ENCODE assay signal across 2 cellular contexts in genomic region chr3:184172681-184173373, GRCh38.
TF ChIP-seq lines count a peak whose summit lies in the region.

No MANE protein-coding gene starts in this region.

TF ChIP-seq in SK-N-SH, 30 proteins besides CTCF, POLR2A, EP300 and RAD21:
- no peak for TF ChIP-seq MEF2A (IDR thresholded peaks at IDR 0.05; ENCODE audit: borderline replicate concordance, low read depth)
- TF ChIP-seq MXI1 (IDR thresholded peaks at IDR 0.05; ENCODE audit: low read depth, low read length), result no peak
- no peak for TF ChIP-seq POLR2AphosphoS5 (IDR thresholded peaks at IDR 0.05; ENCODE audit: low read depth, low read length)
- TF ChIP-seq FOXM1 (IDR thresholded peaks at IDR 0.05; ENCODE audit: low read depth), result no peak
- TF ChIP-seq RXRA (IDR thresholded peaks at IDR 0.05; ENCODE audit: borderline replicate concordance, low read depth), result no peak
- TF ChIP-seq, protein P1, sequence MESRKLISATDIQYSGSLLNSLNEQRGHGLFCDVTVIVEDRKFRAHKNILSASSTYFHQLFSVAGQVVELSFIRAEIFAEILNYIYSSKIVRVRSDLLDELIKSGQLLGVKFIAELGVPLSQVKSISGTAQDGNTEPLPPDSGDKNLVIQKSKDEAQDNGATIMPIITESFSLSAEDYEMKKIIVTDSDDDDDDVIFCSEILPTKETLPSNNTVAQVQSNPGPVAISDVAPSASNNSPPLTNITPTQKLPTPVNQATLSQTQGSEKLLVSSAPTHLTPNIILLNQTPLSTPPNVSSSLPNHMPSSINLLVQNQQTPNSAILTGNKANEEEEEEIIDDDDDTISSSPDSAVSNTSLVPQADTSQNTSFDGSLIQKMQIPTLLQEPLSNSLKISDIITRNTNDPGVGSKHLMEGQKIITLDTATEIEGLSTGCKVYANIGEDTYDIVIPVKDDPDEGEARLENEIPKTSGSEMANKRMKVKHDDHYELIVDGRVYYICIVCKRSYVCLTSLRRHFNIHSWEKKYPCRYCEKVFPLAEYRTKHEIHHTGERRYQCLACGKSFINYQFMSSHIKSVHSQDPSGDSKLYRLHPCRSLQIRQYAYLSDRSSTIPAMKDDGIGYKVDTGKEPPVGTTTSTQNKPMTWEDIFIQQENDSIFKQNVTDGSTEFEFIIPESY (IDR thresholded peaks at IDR 0.05; ENCODE audit: borderline replicate concordance, low read depth), result no peak
- TF ChIP-seq USF1 (IDR thresholded peaks at IDR 0.05; ENCODE audit: borderline replicate concordance, low read depth), result no peak

TF ChIP-seq in SK-N-SH treated with all-trans-retinoic acid at 6 μM for 48 hours, 23 proteins besides CTCF, POLR2A, EP300 and RAD21:
- TF ChIP-seq, protein P2, sequence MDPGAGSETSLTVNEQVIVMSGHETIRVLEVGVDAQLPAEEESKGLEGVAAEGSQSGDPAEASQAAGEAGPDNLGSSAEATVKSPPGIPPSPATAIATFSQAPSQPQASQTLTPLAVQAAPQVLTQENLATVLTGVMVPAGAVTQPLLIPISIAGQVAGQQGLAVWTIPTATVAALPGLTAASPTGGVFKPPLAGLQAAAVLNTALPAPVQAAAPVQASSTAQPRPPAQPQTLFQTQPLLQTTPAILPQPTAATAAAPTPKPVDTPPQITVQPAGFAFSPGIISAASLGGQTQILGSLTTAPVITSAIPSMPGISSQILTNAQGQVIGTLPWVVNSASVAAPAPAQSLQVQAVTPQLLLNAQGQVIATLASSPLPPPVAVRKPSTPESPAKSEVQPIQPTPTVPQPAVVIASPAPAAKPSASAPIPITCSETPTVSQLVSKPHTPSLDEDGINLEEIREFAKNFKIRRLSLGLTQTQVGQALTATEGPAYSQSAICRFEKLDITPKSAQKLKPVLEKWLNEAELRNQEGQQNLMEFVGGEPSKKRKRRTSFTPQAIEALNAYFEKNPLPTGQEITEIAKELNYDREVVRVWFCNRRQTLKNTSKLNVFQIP (CRISPR knock-in tag; IDR thresholded peaks at IDR 0.05; ENCODE audit: borderline replicate concordance, low read depth), result no peak
- TF ChIP-seq SNAI2 (CRISPR knock-in tag; IDR thresholded peaks at IDR 0.05), result no peak
- no peak for TF ChIP-seq RARB (CRISPR knock-in tag; IDR thresholded peaks at IDR 0.05)
- no peak for TF ChIP-seq ARNTL (CRISPR knock-in tag; IDR thresholded peaks at IDR 0.05; ENCODE audit: borderline replicate concordance, low read depth)
- no peak for TF ChIP-seq ZNF565 (CRISPR knock-in tag; conservative IDR thresholded peaks at IDR 0.05; ENCODE audit: low read depth)
- no peak for TF ChIP-seq ZC3H10 (CRISPR knock-in tag; IDR thresholded peaks at IDR 0.05)
- no peak for TF ChIP-seq PPARA (CRISPR knock-in tag; IDR thresholded peaks at IDR 0.05; ENCODE audit: borderline replicate concordance)
- TF ChIP-seq ZFP30 (CRISPR knock-in tag; IDR thresholded peaks at IDR 0.05), result no peak
- no peak for TF ChIP-seq CSDC2 (CRISPR knock-in tag; IDR thresholded peaks at IDR 0.05)
- no peak for TF ChIP-seq OSR1 (CRISPR knock-in tag; IDR thresholded peaks at IDR 0.05)
- TF ChIP-seq PATZ1 (CRISPR knock-in tag; IDR thresholded peaks at IDR 0.05; ENCODE audit: borderline replicate concordance), result no peak
- TF ChIP-seq ZNF70 (CRISPR knock-in tag; IDR thresholded peaks at IDR 0.05), result no peak
- TF ChIP-seq, protein P3, sequence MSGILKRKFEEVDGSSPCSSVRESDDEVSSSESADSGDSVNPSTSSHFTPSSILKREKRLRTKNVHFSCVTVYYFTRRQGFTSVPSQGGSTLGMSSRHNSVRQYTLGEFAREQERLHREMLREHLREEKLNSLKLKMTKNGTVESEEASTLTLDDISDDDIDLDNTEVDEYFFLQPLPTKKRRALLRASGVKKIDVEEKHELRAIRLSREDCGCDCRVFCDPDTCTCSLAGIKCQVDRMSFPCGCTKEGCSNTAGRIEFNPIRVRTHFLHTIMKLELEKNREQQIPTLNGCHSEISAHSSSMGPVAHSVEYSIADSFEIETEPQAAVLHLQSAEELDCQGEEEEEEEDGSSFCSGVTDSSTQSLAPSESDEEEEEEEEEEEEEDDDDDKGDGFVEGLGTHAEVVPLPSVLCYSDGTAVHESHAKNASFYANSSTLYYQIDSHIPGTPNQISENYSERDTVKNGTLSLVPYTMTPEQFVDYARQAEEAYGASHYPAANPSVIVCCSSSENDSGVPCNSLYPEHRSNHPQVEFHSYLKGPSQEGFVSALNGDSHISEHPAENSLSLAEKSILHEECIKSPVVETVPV (CRISPR knock-in tag; IDR thresholded peaks at IDR 0.05), result no peak
- no peak for TF ChIP-seq ZFP3 (CRISPR knock-in tag; IDR thresholded peaks at IDR 0.05)
- TF ChIP-seq TCF4 (CRISPR knock-in tag; IDR thresholded peaks at IDR 0.05; ENCODE audit: borderline replicate concordance), result no peak
- TF ChIP-seq GLIS3 (CRISPR knock-in tag; IDR thresholded peaks at IDR 0.05), result no peak
- no peak for TF ChIP-seq ESRRG (CRISPR knock-in tag; IDR thresholded peaks at IDR 0.05)
